ENCODE assay signal across 10 cellular contexts in the genomic region with DNA sequence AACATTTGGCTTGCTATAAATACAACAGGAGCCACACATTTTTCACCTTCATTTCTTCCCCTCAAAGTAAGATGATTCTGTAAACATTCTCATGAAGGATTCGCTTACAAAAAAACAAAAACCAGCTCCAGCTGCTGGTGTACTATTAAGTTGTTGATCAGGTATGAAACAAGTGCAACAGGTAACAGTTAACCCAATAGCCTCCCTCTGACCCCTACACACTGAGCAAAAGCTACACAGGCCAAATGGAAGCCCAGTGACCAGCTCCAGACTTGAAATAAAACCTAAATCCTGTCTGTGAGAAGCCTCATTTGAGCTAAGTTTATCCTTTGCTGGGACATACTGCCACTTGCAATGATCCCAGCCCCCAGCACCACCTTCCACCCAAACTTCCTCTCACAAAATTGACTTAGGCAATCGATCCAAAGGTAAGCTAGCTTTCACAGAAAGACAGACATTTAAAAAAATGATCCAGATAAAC.
DNase-seq lines count a peak whose midpoint lies in the region; ATAC-seq and TF ChIP-seq lines count a peak whose summit lies in the region.
"Had no signal": no experiment of that assay in that cellular context is flagged by ENCODE, and none has a peak within 500 bp of the region (broad histone marks: within the 10 kb centered on the region; RNA-seq: fewer than 3 reads in every experiment).

No MANE protein-coding gene starts in this region.

- H3K36me3 ChIP-seq in ACC112 (ENCODE audit: insufficient read depth, low read length) (no peaks in the 10 kb centered on the region), mucosa of stomach (ENCODE audit: control insufficient read depth, insufficient read depth, low read length) (no peaks in the 10 kb centered on the region), MM.1S (replicated peaks; ENCODE audit: insufficient read depth, low read length) (no peaks in the 10 kb centered on the region)

- H4K20me1 ChIP-seq in MM.1S (ENCODE audit: insufficient read depth, low read length): no peaks in the 10 kb centered on the region

- POLR2A ChIA-PET in GM10248 (lab: Yijun Ruan, JAX): no interaction called here

- H3K9ac ChIP-seq in mucosa of stomach (ENCODE audit: low read length): peak overlapping the region; percentile 50
- no peak overlapping the region for H3K9ac ChIP-seq in MM.1S (ENCODE audit: low read length)

- H3K4me1 ChIP-seq in ACC112 (ENCODE audit: control insufficient read depth, insufficient read depth, low read length, unreplicated experiment): peaks cover 10% of the 10 kb centered on the region
- no peaks in the 10 kb centered on the region for H3K4me1 ChIP-seq in mucosa of stomach (ENCODE audit: control insufficient read depth, insufficient read depth, low read length)
- H3K4me1 ChIP-seq in MM.1S (ENCODE audit: low read length): no peaks in the 10 kb centered on the region

- DNase-seq in HFF-Myc (ENCODE audit: extremely low read depth, low read depth) (no peak), coronary artery (ENCODE audit: low spot score) (no peak), MM.1S (no peak), NCI-H1436 treated with DMSO at 0.1 percent for 48 hours (lab: John Stamatoyannopoulos, UW) (no peak), GM10248 (ENCODE audit: extremely low spot score) (no peak)
- DNase-seq: cortex of kidney, NCI-H2107 had no signal

- CTCF ChIA-PET in GM10248 (lab: Yijun Ruan, JAX): interaction anchor here (1.2 to 2.2 kb wide), 4 partner anchors 10 to 33 kb away, joined by 3 to 6 read pairs (median 5); no protein-coding TSS in a partner anchor

- H2AFZ ChIP-seq in ACC112 (ENCODE audit: low read length, unreplicated experiment) (peak overlapping the region; percentile 88), MM.1S (ENCODE audit: low read length) (no peak overlapping the region)

- no peaks in the 10 kb centered on the region for H3K9me2 ChIP-seq in MM.1S (replicated peaks; ENCODE audit: insufficient read depth, low read length)

- H3K79me2 ChIP-seq in ACC112 (ENCODE audit: control insufficient read depth, insufficient read depth, low read length, unreplicated experiment) (peaks cover 27% of the 10 kb centered on the region), MM.1S (ENCODE audit: low read length) (peaks cover 40% of the 10 kb centered on the region; the same call in 1 of the 2 replicates)

- ATAC-seq in HG03097 (IDR thresholded peaks at IDR 0.05; ENCODE audit: low FRiP score, unreplicated experiment): no peak

- TF ChIP-seq CTCF in HFF-Myc (IDR thresholded peaks at IDR 0.05; ENCODE audit: low read depth, low read length, missing control alignments) (no peak), coronary artery (IDR thresholded peaks at IDR 0.05) (no peak), MM.1S (IDR thresholded peaks at IDR 0.05; ENCODE audit: low read length) (no peak), GM10248 (IDR thresholded peaks at IDR 0.05; ENCODE audit: control extremely low read depth, extremely low read depth, low read depth, missing control alignments) (no peak)

- no peaks in the 10 kb centered on the region for H3F3A ChIP-seq in MM.1S (ENCODE audit: insufficient read depth, low read length)

- H3K9me3 ChIP-seq in mucosa of stomach (ENCODE audit: control insufficient read depth, low read length): no peaks in the 10 kb centered on the region
- no peaks in the 10 kb centered on the region for H3K9me3 ChIP-seq in MM.1S (replicated peaks; ENCODE audit: insufficient read depth, low read length)

- H3K27me3 ChIP-seq in ACC112 (ENCODE audit: insufficient read depth, low read length): no peaks in the 10 kb centered on the region
- H3K27me3 ChIP-seq in mucosa of stomach (ENCODE audit: control insufficient read depth, insufficient read depth, low read length): peaks cover 25% of the 10 kb centered on the region
- no peaks in the 10 kb centered on the region for H3K27me3 ChIP-seq in MM.1S (replicated peaks; ENCODE audit: insufficient read depth, low read length)

- H3K4me2 ChIP-seq in MM.1S (ENCODE audit: low read depth, low read length): no peak overlapping the region

- H3K27ac ChIP-seq in ACC112 (ENCODE audit: low read depth, low read length) (no peak overlapping the region; the same call in 1 of the 2 replicates), coronary artery (no peak overlapping the region), MM.1S (ENCODE audit: low read length) (no peak overlapping the region)

- peak overlapping the region; percentile 89 for H3K4me3 ChIP-seq in ACC112 (ENCODE audit: low read depth, low read length)
- peak overlapping the region; percentile 41 for H3K4me3 ChIP-seq in HFF-Myc (replicated peaks; ENCODE audit: low read depth, low read length)
- peak overlapping the region; percentile 72 for H3K4me3 ChIP-seq in coronary artery
- peak overlapping the region; percentile 34 for H3K4me3 ChIP-seq in mucosa of stomach (ENCODE audit: low read length)
- H3K4me3 ChIP-seq in MM.1S (ENCODE audit: low read length): no peak overlapping the region
